8 cellular contexts compared by ENCODE assay signal in the genomic region with DNA sequence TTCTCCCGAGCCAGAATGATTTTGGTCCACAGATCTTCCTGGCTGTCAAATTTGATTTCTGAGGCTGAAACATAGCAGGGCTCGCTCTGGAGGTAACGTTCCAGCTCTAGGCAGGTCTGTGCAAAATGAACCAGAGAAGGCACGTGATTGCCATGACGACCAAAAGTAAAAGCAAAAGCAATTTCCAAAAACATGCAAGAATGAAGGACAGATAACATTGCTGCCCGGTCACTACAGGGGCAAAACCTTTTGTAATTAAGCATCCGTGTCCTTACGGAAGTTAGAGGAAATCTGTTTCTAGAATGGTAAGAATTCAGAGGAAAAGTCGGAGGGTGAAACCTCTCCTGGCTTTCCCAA. TPM values are rescaled to one million over a fixed set of nuclear protein-coding genes. Genes with fewer than 3 reads are reported as not detected.
A peak's percentile ranks its signal among the peaks of the same experiment; 100 is the strongest.
DNase-seq lines count a peak whose midpoint lies in the region; ATAC-seq and TF ChIP-seq lines count a peak whose summit lies in the region.

No MANE protein-coding gene starts in this region.

- H3K27ac ChIP-seq in CD8-positive, alpha-beta T cell (ENCODE audit: low read depth, low read length), result peak overlapping the region; percentile 91
- peak overlapping the region; percentile 100 for H3K27ac ChIP-seq in Panc1 (ENCODE audit: low read length)
- H3K27ac ChIP-seq in coronary artery, result peak overlapping the region; percentile 96 to 100

- peak overlapping the region; percentile 98 for H3K27ac Mint-ChIP-seq in CD8-positive, alpha-beta T cell
- peak overlapping the region; percentile 98 to 99 (median 98) for H3K27ac Mint-ChIP-seq in nephron

- in situ Hi-C loops in Panc1 (cut with HindIII; ENCODE audit: low pct_unique_long_range_greater_than_20kb, low sequenced_read_pairs), result no loop called here

- CTCF ChIA-PET in CD8-positive, alpha-beta T cell (lab: Charles Lee), result interaction anchor here (0.6 to 1.5 kb wide), 7 partner anchors 27 to 792 kb away, joined by 3 to 5 read pairs (median 3); no protein-coding TSS in a partner anchor
- CTCF ChIA-PET in Panc1 (lab: Charles Lee), result no interaction called here

- no peak for TF ChIP-seq CTCF in CD8-positive, alpha-beta T cell (IDR thresholded peaks at IDR 0.05)
- no peak for TF ChIP-seq CTCF in Panc1 (IDR thresholded peaks at IDR 0.05)
- TF ChIP-seq CTCF in coronary artery (IDR thresholded peaks at IDR 0.05), result no peak
- TF ChIP-seq CTCF in nephron (IDR thresholded peaks at IDR 0.05; ENCODE audit: unreplicated experiment in 3 of 3), result no peak

- H3K9me3 Mint-ChIP-seq in CD8-positive, alpha-beta T cell, result no peaks in the 10 kb centered on the region
- H3K9me3 Mint-ChIP-seq in nephron, result no peaks in the 10 kb centered on the region

- BruUV-seq in Panc1 (replicated peaks; lab: Mats Ljungman, UMichigan), result no TSS peak

- H3K36me3 Mint-ChIP-seq in CD8-positive, alpha-beta T cell, result peaks cover 72% of the 10 kb centered on the region
- peaks cover 63% of the 10 kb centered on the region for H3K36me3 Mint-ChIP-seq in nephron (ENCODE audit: low read depth)

- intact Hi-C loops in CD8-positive, alpha-beta T cell (cut with DNase I, micrococcal nuclease), result loop anchor here in 1 of 2 experiments (2.0 to 5.0 kb wide), 5 partner anchors 93 to 610 kb away; partner anchors contain the start of gene PITRM1
- intact Hi-C loops in Panc1 (cut with micrococcal nuclease; ENCODE audit: unreplicated experiment), result loop anchor here (5.0 to 10.0 kb wide), 2 partner anchors 573 to 585 kb away; no protein-coding TSS in a partner anchor

- H3K4me3 Mint-ChIP-seq in CD8-positive, alpha-beta T cell, result peak overlapping the region; percentile 97
- H3K4me3 Mint-ChIP-seq in nephron, result peak overlapping the region; percentile 96 to 99 (median 96)

- H3K9me3 ChIP-seq in CD8-positive, alpha-beta T cell (ENCODE audit: low read length), result no peaks in the 10 kb centered on the region
- no peaks in the 10 kb centered on the region for H3K9me3 ChIP-seq in Panc1 (ENCODE audit: control insufficient read depth, insufficient read depth, low read depth, low read length)

- peak overlapping the region; percentile 80 for H3K4me3 ChIP-seq in CD8-positive, alpha-beta T cell (ENCODE audit: low read depth, low read length)
- H3K4me3 ChIP-seq in Panc1 (ENCODE audit: low read depth in 2 of 2, low read length in 2 of 2), result peak overlapping the region; percentile 96 to 98
- H3K4me3 ChIP-seq in coronary artery, result peak overlapping the region; percentile 78

- DNase-seq in CD8-positive, alpha-beta T cell, result peak in 2 of 7 experiments; percentile 44 to 48
- DNase-seq in Panc1 (ENCODE audit: low read depth, low spot score), result no peak
- no peak for DNase-seq in coronary artery (ENCODE audit: low spot score)
- no peak for DNase-seq in NCI-H1417 treated with DMSO at 0.1 percent for 48 hours (lab: John Stamatoyannopoulos, UW)
- no peak for DNase-seq in hepatic stellate cell (ENCODE audit: low spot score)

- H3K27me3 Mint-ChIP-seq in CD8-positive, alpha-beta T cell (ENCODE audit: low read depth), result no peaks in the 10 kb centered on the region
- no peaks in the 10 kb centered on the region for H3K27me3 Mint-ChIP-seq in nephron (ENCODE audit: low read depth)

- no peak for ATAC-seq in CD8-positive, alpha-beta T cell
- ATAC-seq in Panc1 (no peak), GM19397 (IDR thresholded peaks at IDR 0.05; ENCODE audit: unreplicated experiment) (no peak), HG02588 (IDR thresholded peaks at IDR 0.05; ENCODE audit: unreplicated experiment) (no peak)

- no peaks in the 10 kb centered on the region for H3K27me3 ChIP-seq in CD8-positive, alpha-beta T cell (ENCODE audit: insufficient read depth, low read length)
- no peaks in the 10 kb centered on the region for H3K27me3 ChIP-seq in Panc1 (ENCODE audit: control insufficient read depth, insufficient read depth, low read length)

- peaks cover 23% of the 10 kb centered on the region for H3K36me3 ChIP-seq in CD8-positive, alpha-beta T cell (ENCODE audit: insufficient read depth, low read length)
- H3K36me3 ChIP-seq in Panc1 (ENCODE audit: control insufficient read depth, insufficient read depth, low read length), result peaks cover 33% of the 10 kb centered on the region

- peaks cover 63% of the 10 kb centered on the region for H3K4me1 Mint-ChIP-seq in CD8-positive, alpha-beta T cell (ENCODE audit: low read depth)
- peaks cover 62% of the 10 kb centered on the region for H3K4me1 Mint-ChIP-seq in nephron

- peaks cover 58% of the 10 kb centered on the region for H3K4me1 ChIP-seq in CD8-positive, alpha-beta T cell (ENCODE audit: insufficient read depth, low read length)
- peaks cover 22% of the 10 kb centered on the region for H3K4me1 ChIP-seq in Panc1 (ENCODE audit: control insufficient read depth, insufficient read depth, low read length)

- POLR2A ChIA-PET in CD8-positive, alpha-beta T cell (lab: Charles Lee), result interaction anchor here (1.0 to 6.1 kb wide), 11 partner anchors 18 to 199 kb away, joined by 3 to 229 read pairs (median 10); no protein-coding TSS in a partner anchor
- POLR2A ChIA-PET in Panc1 (lab: Charles Lee), result interaction anchor here (0.6 to 1.2 kb wide), 2 partner anchors 25 to 107 kb away, joined by 4 to 5 read pairs; no protein-coding TSS in a partner anchor

RNA-seq across cellular contexts. Expression of gene KLF6, which starts 2.9 kb away (rescaled TPM):
- total RNA-seq in CD8-positive, alpha-beta T cell, result 100 to 1,000 TPM; 552 to 566 TPM
- total RNA-seq in Panc1 (2021; ENCODE audit: unreplicated experiment), result 177 TPM
- polyA plus RNA-seq in Panc1 (2012; ENCODE audit: insufficient read length), result 108 TPM
